Comparison of ENCODE assay signal across 1 cellular context in genomic region chr16:85611455-85612190, GRCh38.
TF ChIP-seq lines count a peak whose summit lies in the region.

No MANE protein-coding gene starts in this region.

TF ChIP-seq in K562, 482 proteins besides CTCF, POLR2A, EP300 and RAD21 (continued from another document):
- no peak for TF ChIP-seq PRPF4 (IDR thresholded peaks at IDR 0.05; ENCODE audit: insufficient read depth, low read depth, low read length, poor library complexity, severe bottlenecking)
- no peak for TF ChIP-seq ZFPM2 (CRISPR knock-in tag; IDR thresholded peaks at IDR 0.05)
- TF ChIP-seq MBD1 (CRISPR knock-in tag; IDR thresholded peaks at IDR 0.05), result no peak
- TF ChIP-seq PHF8 (IDR thresholded peaks at IDR 0.05; ENCODE audit: borderline replicate concordance, low read length), result peak; percentile 46; the same call in 1 of the 2 replicates
- no peak for TF ChIP-seq TBL1XR1 (IDR thresholded peaks at IDR 0.05; ENCODE audit: low read length in 2 of 2)
- TF ChIP-seq NCOR1 (IDR thresholded peaks at IDR 0.05), result 0 out of 2 replicates have a peak, but pooled peaks have one; percentile 7
- peak; percentile 41; the same call in 1 of the 2 replicates for TF ChIP-seq OTX1 (CRISPR knock-in tag; IDR thresholded peaks at IDR 0.05)
- TF ChIP-seq THAP12 (CRISPR knock-in tag; IDR thresholded peaks at IDR 0.05), result peak; percentile 21; the same call in 1 of the 2 replicates
- TF ChIP-seq NBN (IDR thresholded peaks at IDR 0.05; ENCODE audit: low read depth), result no peak
- no peak for TF ChIP-seq ZNF165 (CRISPR knock-in tag; IDR thresholded peaks at IDR 0.05; ENCODE audit: borderline replicate concordance)
- no peak for TF ChIP-seq SMAD1 (IDR thresholded peaks at IDR 0.05; ENCODE audit: low read depth, low read length, partially characterized antibody)
- no peak for TF ChIP-seq CBFA2T3 (IDR thresholded peaks at IDR 0.05)
- no peak for TF ChIP-seq ZNF79 (CRISPR knock-in tag; IDR thresholded peaks at IDR 0.05; ENCODE audit: low read depth)
- no peak for TF ChIP-seq ZFP91 (CRISPR knock-in tag; IDR thresholded peaks at IDR 0.05)
- peak; percentile 31; the same call in 1 of the 2 replicates for TF ChIP-seq SIN3B (IDR thresholded peaks at IDR 0.05; ENCODE audit: low read depth)
